21 cellular contexts compared by ENCODE assay signal in the genomic region with DNA sequence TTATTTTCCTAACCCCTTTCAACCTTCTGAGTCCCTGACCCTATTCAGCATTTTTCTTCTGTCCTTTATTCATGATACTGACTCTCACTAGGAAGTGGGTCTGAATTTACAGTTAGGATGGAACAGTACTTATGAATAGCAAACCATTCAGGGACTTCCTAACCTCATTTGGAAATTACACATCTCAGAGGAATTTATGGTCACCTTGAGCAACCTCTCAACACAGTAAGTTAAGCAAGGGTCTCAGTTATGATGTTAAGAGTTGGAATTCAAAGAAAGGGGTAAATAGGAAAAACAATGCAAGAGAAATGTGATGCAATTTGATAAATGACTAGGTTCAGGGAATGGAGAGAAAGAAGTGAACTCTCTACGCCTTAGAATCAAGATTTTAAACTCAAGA.
"Had no signal": no experiment of that assay in that cellular context is flagged by ENCODE, and none has a peak within 500 bp of the region (broad histone marks: within the 10 kb centered on the region; RNA-seq: fewer than 3 reads in every experiment).

No MANE protein-coding gene starts in this region.

- FAIRE-seq: endometrium, islet of Langerhans had no signal

- H3K4me1 ChIP-seq: adrenal gland, left lung had no signal

- H3K36me3 ChIP-seq: adrenal gland, left lung, WERI-Rb-1 had no signal

- ATAC-seq: activated naive CD4-positive, alpha-beta T cell treated with anti-CD3 and anti-CD28 coated beads, Interleukin-2, amount 50 U/mL, for 72 hours; activated T-cell treated with anti-CD3 and anti-CD28 coated beads, Interleukin-2, amount 50 U/mL, for 72 hours; esophagus mucosa; left lung had no signal

- H3K9me3 ChIP-seq: adrenal gland, left lung had no signal

- H3K27ac ChIP-seq: adrenal gland, hepatocyte, left lung, WERI-Rb-1 had no signal

- H3K27me3 ChIP-seq: adrenal gland, hepatocyte, left lung had no signal

- H3K4me3 Mint-ChIP-seq: activated T-cell treated with anti-CD3 and anti-CD28 coated beads, Interleukin-2, amount 50 U/mL, for 72 hours had no signal

- DNase-seq: activated CD4-positive, alpha-beta T cell treated with anti-CD3 and anti-CD28 coated beads for 1 hour; activated CD4-positive, alpha-beta T cell treated with anti-CD3 and anti-CD28 coated beads, Interleukin-2, amount 50 U/mL, for 4 hours; activated effector memory CD4-positive, alpha-beta T cell treated with anti-CD3 and anti-CD28 coated beads, Interleukin-2, amount 50 U/mL, for 16 hours; activated T-cell treated with anti-CD3 and anti-CD28 coated beads, Interleukin-2, amount 50 U/mL, for 72 hours; adrenal gland; cortex of kidney; left lung; occipital lobe; posterior cingulate gyrus; retina; stimulated activated CD4-positive, alpha-beta T cell treated with anti-CD3 and anti-CD28 coated beads, Interleukin-12 subunit alpha, Interleukin-12 subunit beta, amount 100 ng/mL, for 4 hours; stimulated activated CD4-positive, alpha-beta T cell treated with anti-CD3 and anti-CD28 coated beads, Interleukin-1b, Interleukin-23, amount 100 ng/mL, for 48 hours; stimulated activated CD8-positive, alpha-beta memory T cell treated with anti-CD3 and anti-CD28 coated beads, Interleukin-4, amount 100 ng/mL, for 48 hours; stimulated activated naive CD4-positive, alpha-beta T cell; T-helper 2 cell; WERI-Rb-1 had no signal

- H3K9me3 Mint-ChIP-seq: activated naive CD4-positive, alpha-beta T cell treated with anti-CD3 and anti-CD28 coated beads, Interleukin-2, amount 50 U/mL, for 72 hours; activated T-cell treated with anti-CD3 and anti-CD28 coated beads, Interleukin-2, amount 50 U/mL, for 72 hours had no signal

- H3K4me2 ChIP-seq: hepatocyte had no signal

- H3K27ac Mint-ChIP-seq: activated naive CD4-positive, alpha-beta T cell treated with anti-CD3 and anti-CD28 coated beads, Interleukin-2, amount 50 U/mL, for 72 hours; activated T-cell treated with anti-CD3 and anti-CD28 coated beads, Interleukin-2, amount 50 U/mL, for 72 hours had no signal

- H3K4me3 ChIP-seq: adrenal gland, hepatocyte, left lung had no signal

- H2AFZ ChIP-seq: hepatocyte had no signal

- H3K36me3 Mint-ChIP-seq: activated naive CD4-positive, alpha-beta T cell treated with anti-CD3 and anti-CD28 coated beads, Interleukin-2, amount 50 U/mL, for 72 hours had no signal

- H3K79me2 ChIP-seq: hepatocyte had no signal
